Comparison of ENCODE assay signal across 14 cellular contexts in genomic region chr3:105513042-105513441, GRCh38.
DNase-seq lines count a peak whose midpoint lies in the region; ATAC-seq and TF ChIP-seq lines count a peak whose summit lies in the region.
"Had no signal": no experiment of that assay in that cellular context is flagged by ENCODE, and none has a peak within 500 bp of the region (broad histone marks: within the 10 kb centered on the region; RNA-seq: fewer than 3 reads in every experiment).

No MANE protein-coding gene starts in this region.

- H3K27ac Mint-ChIP-seq in activated CD4-positive, alpha-beta memory T cell treated with anti-CD3 and anti-CD28 coated beads for 36 hours = no peak overlapping the region

- no peaks in the 10 kb centered on the region for H3K4me1 Mint-ChIP-seq in activated CD4-positive, alpha-beta memory T cell treated with anti-CD3 and anti-CD28 coated beads for 36 hours (ENCODE audit: low read depth)

- H3K36me3 ChIP-seq in colonic mucosa = no peaks in the 10 kb centered on the region
- H3K36me3 ChIP-seq: pancreas had no signal

- POLR2A ChIA-PET in activated CD4-positive, alpha-beta memory T cell treated with anti-CD3 and anti-CD28 coated beads for 36 hours (lab: Charles Lee) = no interaction called here

- H3K9me3 ChIP-seq in colonic mucosa = no peaks in the 10 kb centered on the region
- H3K9me3 ChIP-seq: pancreas had no signal

- DNase-seq in AG20443 (ENCODE audit: low spot score) (peak; percentile 55), LHCN-M2 (ENCODE audit: low read depth) (peak; percentile 71), cardiac fibroblast (ENCODE audit: low read depth in 2 of 2) (peak; percentile 83 to 87), myocyte (ENCODE audit: low read depth) (peak; percentile 55), colonic mucosa (no peak), Right ventricle myocardium superior (no peak), cerebellum (ENCODE audit: low spot score) (no peak)
- no peak for DNase-seq in activated CD4-positive, alpha-beta memory T cell treated with anti-CD3 and anti-CD28 coated beads for 36 hours
- DNase-seq: activated T-cell treated with anti-CD3 and anti-CD28 coated beads, Interleukin-2, amount 50 U/mL, for 1 hour; C1 segment of cervical spinal cord; DND-41; NCI-H187; NCI-H69; pancreas had no signal

- TF ChIP-seq CTCF in cardiac fibroblast (IDR thresholded peaks at IDR 0.05; ENCODE audit: low read depth, low read length) (no peak), colonic mucosa (IDR thresholded peaks at IDR 0.05) (no peak)

- H3K4me3 ChIP-seq in cardiac fibroblast (replicated peaks in 1 of 2; ENCODE audit: low read depth in 2 of 2, low read length in 2 of 2) = no peak overlapping the region
- H3K4me3 ChIP-seq in colonic mucosa = no peak overlapping the region
- H3K4me3 ChIP-seq: pancreas had no signal

- CTCF ChIA-PET in activated CD4-positive, alpha-beta memory T cell treated with anti-CD3 and anti-CD28 coated beads for 36 hours (lab: Charles Lee) = no interaction called here

- no peaks in the 10 kb centered on the region for H3K9me3 Mint-ChIP-seq in activated CD4-positive, alpha-beta memory T cell treated with anti-CD3 and anti-CD28 coated beads for 36 hours

- H3K9ac ChIP-seq in colonic mucosa (ENCODE audit: low read depth in 2 of 2, low read length in 2 of 2) = no peak overlapping the region

- no peak for ATAC-seq in Right ventricle myocardium superior (ENCODE audit: poor library complexity)
- ATAC-seq: pancreas had no signal

- no peak overlapping the region for H3K27ac ChIP-seq in colonic mucosa
- H3K27ac ChIP-seq: pancreas had no signal

- no peak overlapping the region for H3K4me3 Mint-ChIP-seq in activated CD4-positive, alpha-beta memory T cell treated with anti-CD3 and anti-CD28 coated beads for 36 hours

- no peaks in the 10 kb centered on the region for H3K27me3 Mint-ChIP-seq in activated CD4-positive, alpha-beta memory T cell treated with anti-CD3 and anti-CD28 coated beads for 36 hours

- intact Hi-C loops in colonic mucosa (cut with DNase I) = no loop called here
- intact Hi-C loops in activated CD4-positive, alpha-beta memory T cell treated with anti-CD3 and anti-CD28 coated beads for 36 hours (cut with micrococcal nuclease) = loop anchor here (10.0 kb wide), 2 partner anchors 918 to 1552 kb away; no protein-coding TSS in a partner anchor
- intact Hi-C loops in Right ventricle myocardium superior (cut with DNase I) = no loop called here

- H3K27me3 ChIP-seq in colonic mucosa = no peaks in the 10 kb centered on the region
- H3K27me3 ChIP-seq: pancreas had no signal

- H3K4me1 ChIP-seq in colonic mucosa = no peaks in the 10 kb centered on the region
- H3K4me1 ChIP-seq: pancreas had no signal

- H3K36me3 Mint-ChIP-seq in activated CD4-positive, alpha-beta memory T cell treated with anti-CD3 and anti-CD28 coated beads for 36 hours = no peaks in the 10 kb centered on the region

Comparison
In these comparisons a context has a peak if more than half of its experiments do, and no peak if none do; other contexts are left out.
1. DNase-seq: peak in AG20443 (single experiment), LHCN-M2 (single experiment), cardiac fibroblast (2 of 2) and myocyte (single experiment); none in colonic mucosa (single experiment), activated CD4-positive, alpha-beta memory T cell treated with anti-CD3 and anti-CD28 coated beads for 36 hours (single experiment), Right ventricle myocardium superior (single experiment) and cerebellum (single experiment).